In the genomic region with DNA sequence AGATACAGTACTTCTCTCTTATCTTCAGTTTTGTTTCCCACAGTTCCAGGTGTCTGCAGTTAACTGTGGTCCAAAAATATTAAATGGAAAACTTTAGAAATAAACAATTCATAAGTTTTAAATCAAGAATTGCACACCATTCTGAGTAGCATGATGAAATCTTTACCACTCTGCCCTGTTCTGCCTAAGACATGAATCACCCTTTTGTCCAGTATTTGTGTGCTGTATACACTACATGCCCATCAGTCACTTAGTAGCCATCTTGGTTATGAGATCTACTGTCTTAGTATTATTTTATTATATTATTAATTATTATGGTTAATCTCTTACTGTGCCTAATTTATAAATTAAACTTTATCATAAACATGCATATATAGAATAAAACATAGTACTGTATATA, we compare ENCODE assay signal across 19 cellular contexts.
"Had no signal": no experiment of that assay in that cellular context is flagged by ENCODE, and none has a peak within 500 bp of the region (broad histone marks: within the 10 kb centered on the region; RNA-seq: fewer than 3 reads in every experiment).

No MANE protein-coding gene starts in this region.

- H3K4me3 ChIP-seq: colonic mucosa, esophagus muscularis mucosa, gastrocnemius medialis, heart left ventricle, hepatocyte, left lung, lower lobe of right lung, mucosa of descending colon had no signal

- H3K36me3 ChIP-seq: colonic mucosa, esophagus muscularis mucosa, gastrocnemius medialis, heart left ventricle, left lung, lower lobe of right lung had no signal

- H3K9me3 ChIP-seq: colonic mucosa, esophagus muscularis mucosa, gastrocnemius medialis, heart left ventricle, left lung, lower lobe of right lung, mucosa of descending colon had no signal

- H3K27me3 ChIP-seq: colonic mucosa, esophagus muscularis mucosa, gastrocnemius medialis, heart left ventricle, hepatocyte, left lung had no signal

- DNase-seq: colonic mucosa; cortex of kidney; effector CD8-positive, alpha-beta T cell; effector memory CD8-positive, alpha-beta T cell; endodermal cell; foreskin melanocyte; gastrocnemius medialis; heart left ventricle; hypothalamus; left cardiac atrium; left lung; left ventricle myocardium superior; lower lobe of right lung; mesenchymal stem cell; mucosa of descending colon; naive B cell; naive thymus-derived CD8-positive, alpha-beta T cell had no signal

- H3K27ac ChIP-seq: colonic mucosa, esophagus muscularis mucosa, gastrocnemius medialis, heart left ventricle, hepatocyte, left lung, lower lobe of right lung had no signal

- H3K4me1 ChIP-seq: colonic mucosa, esophagus muscularis mucosa, gastrocnemius medialis, heart left ventricle, left lung, lower lobe of right lung had no signal
